29 cellular contexts compared by ENCODE assay signal in genomic region chr15:83444936-83445335, GRCh38. TPM values are rescaled to one million over a fixed set of nuclear protein-coding genes. Genes with fewer than 3 reads are reported as not detected.
"Had no signal": no experiment of that assay in that cellular context is flagged by ENCODE, and none has a peak within 500 bp of the region (broad histone marks: within the 10 kb centered on the region; RNA-seq: fewer than 3 reads in every experiment).

No MANE protein-coding gene starts in this region.

- H3K4me3 Mint-ChIP-seq: activated B cell treated with CpG ODN at 0.5 μM for 24 hours; activated CD4-positive, alpha-beta memory T cell treated with anti-CD3 and anti-CD28 coated beads, Interleukin-2, amount 10 ng/mL, durations not matched to agents 7 days and 5 days; activated naive CD4-positive, alpha-beta T cell treated with anti-CD3 and anti-CD28 coated beads, Interleukin-2, amount 10 ng/mL, durations not matched to agents 7 days and 5 days; activated naive CD8-positive, alpha-beta T cell treated with anti-CD3 and anti-CD28 coated beads for 36 hours; activated T-helper 17 cell treated with anti-CD3 and anti-CD28 coated beads, Interleukin-2, amount 50 U/mL, for 72 hours; T-helper 1 cell treated with Interleukin-12 subunit alpha and Interleukin-12 subunit beta and Interleukin-4 antibody, amounts not matched to agents 30 μg/mL and 1 μg/mL, for 36 hours had no signal

- ATAC-seq: activated T-helper 17 cell treated with anti-CD3 and anti-CD28 coated beads, Interleukin-2, amount 50 U/mL, for 72 hours; body of pancreas; Panc1 had no signal

- H3K27ac Mint-ChIP-seq: activated B cell treated with CpG ODN at 0.5 μM for 24 hours; activated CD4-positive, alpha-beta memory T cell treated with anti-CD3 and anti-CD28 coated beads, Interleukin-2, amount 10 ng/mL, durations not matched to agents 7 days and 5 days; activated naive CD4-positive, alpha-beta T cell treated with anti-CD3 and anti-CD28 coated beads, Interleukin-2, amount 10 ng/mL, durations not matched to agents 7 days and 5 days; activated naive CD8-positive, alpha-beta T cell treated with anti-CD3 and anti-CD28 coated beads for 36 hours; activated T-helper 17 cell treated with anti-CD3 and anti-CD28 coated beads, Interleukin-2, amount 50 U/mL, for 72 hours; T-helper 1 cell treated with Interleukin-12 subunit alpha and Interleukin-12 subunit beta and Interleukin-4 antibody, amounts not matched to agents 30 μg/mL and 1 μg/mL, for 36 hours had no signal

- DNase-seq: activated B cell treated with CpG ODN at 0.5 μM for 24 hours; activated CD4-positive, alpha-beta memory T cell treated with anti-CD3 and anti-CD28 coated beads, Interleukin-2, amount 10 ng/mL, durations not matched to agents 7 days and 5 days; activated CD4-positive, alpha-beta T cell treated with anti-CD3 and anti-CD28 coated beads for 1 hour; activated CD4-positive, alpha-beta T cell treated with anti-CD3 and anti-CD28 coated beads, Interleukin-2, amount 50 U/mL, for 1 hour; activated gamma-delta T cell treated with Interleukin-2 at 50 U/mL for 16 hours; activated naive CD4-positive, alpha-beta T cell treated with anti-CD3 and anti-CD28 coated beads, Interleukin-2, amount 10 ng/mL, durations not matched to agents 7 days and 5 days; activated naive CD8-positive, alpha-beta T cell treated with anti-CD3 and anti-CD28 coated beads for 36 hours; activated T-cell treated with anti-CD3 and anti-CD28 coated beads for 4 hours; activated T-cell treated with anti-CD3 and anti-CD28 coated beads, Interleukin-2, amount 50 U/mL, for 48 hours; aorta; body of pancreas; central memory CD4-positive, alpha-beta T cell; MG63; NCI-H1092 treated with DMSO at 0.1 percent for 48 hours; NCI-H1417 treated with DMSO at 0.1 percent for 48 hours; NCI-H1694; NCI-H2029; NCI-H2107; NCI-H345; NCI-H510A; NCI-H526 treated with DMSO at 0.1 percent for 48 hours; NCI-H82; OCI-M1; T-helper 9 cell had no signal

- H3K36me3 Mint-ChIP-seq: activated naive CD4-positive, alpha-beta T cell treated with anti-CD3 and anti-CD28 coated beads, Interleukin-2, amount 10 ng/mL, durations not matched to agents 7 days and 5 days; activated naive CD8-positive, alpha-beta T cell treated with anti-CD3 and anti-CD28 coated beads for 36 hours had no signal

- H3K9me3 Mint-ChIP-seq: activated CD4-positive, alpha-beta memory T cell treated with anti-CD3 and anti-CD28 coated beads, Interleukin-2, amount 10 ng/mL, durations not matched to agents 7 days and 5 days; activated naive CD4-positive, alpha-beta T cell treated with anti-CD3 and anti-CD28 coated beads, Interleukin-2, amount 10 ng/mL, durations not matched to agents 7 days and 5 days; activated naive CD8-positive, alpha-beta T cell treated with anti-CD3 and anti-CD28 coated beads for 36 hours; activated T-helper 17 cell treated with anti-CD3 and anti-CD28 coated beads, Interleukin-2, amount 50 U/mL, for 72 hours; T-helper 1 cell treated with Interleukin-12 subunit alpha and Interleukin-12 subunit beta and Interleukin-4 antibody, amounts not matched to agents 30 μg/mL and 1 μg/mL, for 36 hours had no signal

RNA-seq across cellular contexts. Expression of gene SH3GL3, which starts 2.2 kb away (rescaled TPM):
- total RNA-seq: activated B cell treated with CpG ODN at 0.5 μM for 24 hours; activated CD4-positive, alpha-beta memory T cell treated with anti-CD3 and anti-CD28 coated beads, Interleukin-2, amount 10 ng/mL, durations not matched to agents 7 days and 5 days; activated CD8-positive, alpha-beta memory T cell treated with anti-CD3 and anti-CD28 coated beads for 36 hours; activated naive CD8-positive, alpha-beta T cell treated with anti-CD3 and anti-CD28 coated beads for 36 hours; Right ventricle myocardium inferior had no signal
- polyA plus RNA-seq: aorta had no signal
